19 cellular contexts compared by ENCODE assay signal in genomic region chr11:16749666-16750065, GRCh38. TPM values are rescaled to one million over a fixed set of nuclear protein-coding genes. Genes with fewer than 3 reads are reported as not detected.
A peak's percentile ranks its signal among the peaks of the same experiment; 100 is the strongest.
DNase-seq lines count a peak whose midpoint lies in the region; ATAC-seq lines count a peak whose summit lies in the region.
"Had no signal": no experiment of that assay in that cellular context is flagged by ENCODE, and none has a peak within 500 bp of the region (broad histone marks: within the 10 kb centered on the region; RNA-seq: fewer than 3 reads in every experiment).

No MANE protein-coding gene starts in this region.

- peaks cover 50% of the 10 kb centered on the region for H3K4me1 Mint-ChIP-seq in activated T-cell treated with anti-CD3 and anti-CD28 coated beads, Interleukin-2, amount 50 U/mL, for 72 hours (ENCODE audit: low read depth)
- H3K4me1 Mint-ChIP-seq: CD14-positive monocyte had no signal

- peak; percentile 39 to 41 for DNase-seq in activated T-cell treated with anti-CD3 and anti-CD28 coated beads, Interleukin-2, amount 50 U/mL, for 72 hours
- DNase-seq in activated T-cell treated with anti-CD3 and anti-CD28 coated beads for 4 hours = no peak
- no peak for DNase-seq in stimulated activated naive CD8-positive, alpha-beta T cell treated with anti-CD3 and anti-CD28 coated beads, Interleukin-15, Interleukin-2, amounts not matched to agents 100 U/mL and 50 U/mL, for 24 hours
- DNase-seq in NCI-H526 treated with DMSO at 0.1 percent for 48 hours (lab: John Stamatoyannopoulos, UW) = no peak
- DNase-seq in NCI-H774 (lab: John Stamatoyannopoulos, UW) = no peak
- DNase-seq: activated effector memory CD4-positive, alpha-beta T cell treated with anti-CD3 and anti-CD28 coated beads, Interleukin-2, amount 50 U/mL, for 16 hours; aorta; foreskin melanocyte; Karpas-422; kidney; NCI-H187 treated with DMSO at 0.1 percent for 48 hours; NCI-H345; spleen; stimulated activated CD8-positive, alpha-beta memory T cell treated with anti-CD3 and anti-CD28 coated beads, Interleukin-4, amount 100 ng/mL, for 48 hours had no signal

- peak overlapping the region in 1 of 2 donors; percentile 64 for H3K4me3 Mint-ChIP-seq in activated T-cell treated with anti-CD3 and anti-CD28 coated beads, Interleukin-2, amount 50 U/mL, for 72 hours
- H3K4me3 Mint-ChIP-seq: CD14-positive monocyte; central memory CD8-positive, alpha-beta T cell had no signal

- H3K36me3 Mint-ChIP-seq in activated T-cell treated with anti-CD3 and anti-CD28 coated beads, Interleukin-2, amount 50 U/mL, for 72 hours (ENCODE audit: insufficient read depth in 2 of 2) = peaks cover 9 to 57% of the 10 kb centered on the region in 2 donors

- peak overlapping the region; percentile 80 for H3K27ac Mint-ChIP-seq in activated T-cell treated with anti-CD3 and anti-CD28 coated beads, Interleukin-2, amount 50 U/mL, for 72 hours

- ATAC-seq in activated T-cell treated with anti-CD3 and anti-CD28 coated beads, Interleukin-2, amount 50 U/mL, for 72 hours (replicated peaks in 1 of 2) = peak; percentile 95 to 96
- peak; percentile 46 for ATAC-seq in GM21786 (IDR thresholded peaks at IDR 0.05; ENCODE audit: unreplicated experiment)
- ATAC-seq in HG03565 (IDR thresholded peaks at IDR 0.05; ENCODE audit: unreplicated experiment) = peak; percentile 49
- ATAC-seq in stimulated activated naive CD8-positive, alpha-beta T cell treated with anti-CD3 and anti-CD28 coated beads, Interleukin-15, Interleukin-2, amounts not matched to agents 100 U/mL and 50 U/mL, for 24 hours = peak; percentile 87
- ATAC-seq in HG03280 (IDR thresholded peaks at IDR 0.05; ENCODE audit: unreplicated experiment) = no peak

- H3K27me3 Mint-ChIP-seq in activated T-cell treated with anti-CD3 and anti-CD28 coated beads, Interleukin-2, amount 50 U/mL, for 72 hours (ENCODE audit: low read depth) = no peaks in the 10 kb centered on the region
- H3K27me3 Mint-ChIP-seq: central memory CD8-positive, alpha-beta T cell had no signal

- peaks cover 0 to 1% of the 10 kb centered on the region in 2 donors for H3K9me3 Mint-ChIP-seq in activated T-cell treated with anti-CD3 and anti-CD28 coated beads, Interleukin-2, amount 50 U/mL, for 72 hours
- H3K9me3 Mint-ChIP-seq: CD14-positive monocyte; central memory CD8-positive, alpha-beta T cell had no signal

RNA-seq across cellular contexts. Expression of gene C11orf58, which starts 11.2 kb away (rescaled TPM):
- total RNA-seq in activated T-cell treated with anti-CD3 and anti-CD28 coated beads, Interleukin-2, amount 50 U/mL, for 72 hours = 100 to 1,000 TPM; 143 TPM

Comparison
In these comparisons a context has a peak if more than half of its experiments do, and no peak if none do; other contexts are left out.
1. DNase-seq: peak in activated T-cell treated with anti-CD3 and anti-CD28 coated beads, Interleukin-2, amount 50 U/mL, for 72 hours (2 of 2); none in activated T-cell treated with anti-CD3 and anti-CD28 coated beads for 4 hours (single experiment), stimulated activated naive CD8-positive, alpha-beta T cell treated with anti-CD3 and anti-CD28 coated beads, Interleukin-15, Interleukin-2, amounts not matched to agents 100 U/mL and 50 U/mL, for 24 hours (single experiment), NCI-H526 treated with DMSO at 0.1 percent for 48 hours (single experiment) and NCI-H774 (single experiment).